In genomic region chr7:43700646-43701501, GRCh38 we compare ENCODE assay signal across 13 cellular contexts. TPM values are rescaled to one million over a fixed set of nuclear protein-coding genes. Genes with fewer than 3 reads are reported as not detected.
A peak's percentile ranks its signal among the peaks of the same experiment; 100 is the strongest.
DNase-seq lines count a peak whose midpoint lies in the region; ATAC-seq and TF ChIP-seq lines count a peak whose summit lies in the region.
"Had no signal": no experiment of that assay in that cellular context is flagged by ENCODE, and none has a peak within 500 bp of the region (broad histone marks: within the 10 kb centered on the region; RNA-seq: fewer than 3 reads in every experiment).

No MANE protein-coding gene starts in this region.

- H3K9me3 ChIP-seq in T-helper 17 cell (ENCODE audit: control insufficient read depth, low read length, poor library complexity, severe bottlenecking), result no peaks in the 10 kb centered on the region
- H3K9me3 ChIP-seq: gastroesophageal sphincter, Peyer's patch had no signal

- intact Hi-C loops in activated CD8-positive, alpha-beta T cell treated with anti-CD3 and anti-CD28 coated beads for 36 hours (cut with micrococcal nuclease), result no loop called here

- H3K27ac Mint-ChIP-seq in activated CD8-positive, alpha-beta T cell treated with anti-CD3 and anti-CD28 coated beads, Interleukin-2, amount 10 ng/mL, durations not matched to agents 7 days and 5 days, result no peak overlapping the region
- no peak overlapping the region for H3K27ac Mint-ChIP-seq in activated CD8-positive, alpha-beta T cell treated with anti-CD3 and anti-CD28 coated beads for 36 hours
- peak overlapping the region; percentile 86 for H3K27ac Mint-ChIP-seq in T-helper 17 cell
- H3K27ac Mint-ChIP-seq in nephron progenitor cell, result peak overlapping the region; percentile 92
- H3K27ac Mint-ChIP-seq in activated naive CD8-positive, alpha-beta T cell treated with anti-CD3 and anti-CD28 coated beads for 36 hours, result no peak overlapping the region
- H3K27ac Mint-ChIP-seq: T-helper 1 cell treated with Interleukin-12 subunit alpha and Interleukin-12 subunit beta and Interleukin-4 antibody, amounts not matched to agents 30 μg/mL and 1 μg/mL, for 36 hours had no signal

- H3K27me3 Mint-ChIP-seq in activated CD8-positive, alpha-beta T cell treated with anti-CD3 and anti-CD28 coated beads, Interleukin-2, amount 10 ng/mL, durations not matched to agents 7 days and 5 days (ENCODE audit: low read depth), result no peaks in the 10 kb centered on the region
- no peaks in the 10 kb centered on the region for H3K27me3 Mint-ChIP-seq in activated CD8-positive, alpha-beta T cell treated with anti-CD3 and anti-CD28 coated beads for 36 hours
- H3K27me3 Mint-ChIP-seq in T-helper 17 cell (no peaks in the 10 kb centered on the region), nephron progenitor cell (ENCODE audit: low read depth, poor library complexity) (no peaks in the 10 kb centered on the region)
- no peaks in the 10 kb centered on the region for H3K27me3 Mint-ChIP-seq in activated naive CD8-positive, alpha-beta T cell treated with anti-CD3 and anti-CD28 coated beads for 36 hours

- peaks cover 13% of the 10 kb centered on the region for H3K9me3 Mint-ChIP-seq in activated CD8-positive, alpha-beta T cell treated with anti-CD3 and anti-CD28 coated beads, Interleukin-2, amount 10 ng/mL, durations not matched to agents 7 days and 5 days (ENCODE audit: insufficient read depth)
- no peaks in the 10 kb centered on the region for H3K9me3 Mint-ChIP-seq in activated CD8-positive, alpha-beta T cell treated with anti-CD3 and anti-CD28 coated beads for 36 hours
- H3K9me3 Mint-ChIP-seq in nephron progenitor cell, result peaks cover 41% of the 10 kb centered on the region
- H3K9me3 Mint-ChIP-seq in activated naive CD8-positive, alpha-beta T cell treated with anti-CD3 and anti-CD28 coated beads for 36 hours, result peaks cover 1% of the 10 kb centered on the region

- POLR2A ChIA-PET in activated CD8-positive, alpha-beta T cell treated with anti-CD3 and anti-CD28 coated beads, Interleukin-2, amount 10 ng/mL, durations not matched to agents 7 days and 5 days (lab: Charles Lee), result interaction anchor here (4.2 to 4.3 kb wide), 2 partner anchors 52 to 118 kb away, joined by 27 to 79 read pairs; partner anchors contain the start of gene STK17A
- POLR2A ChIA-PET in activated CD8-positive, alpha-beta T cell treated with anti-CD3 and anti-CD28 coated beads for 36 hours (lab: Charles Lee), result interaction anchor here (0.6 to 4.1 kb wide), 7 partner anchors 49 to 865 kb away, joined by 3 to 63 read pairs (median 4); partner anchors contain the start of gene STK17A

- no peak for TF ChIP-seq CTCF in activated CD8-positive, alpha-beta T cell treated with anti-CD3 and anti-CD28 coated beads for 36 hours (IDR thresholded peaks at IDR 0.05)
- TF ChIP-seq CTCF in nephron progenitor cell (IDR thresholded peaks at IDR 0.05), result no peak
- no peak for TF ChIP-seq CTCF in omental fat pad (IDR thresholded peaks at IDR 0.05)

- CTCF ChIA-PET in activated CD8-positive, alpha-beta T cell treated with anti-CD3 and anti-CD28 coated beads, Interleukin-2, amount 10 ng/mL, durations not matched to agents 7 days and 5 days (lab: Charles Lee), result interaction anchor here (0.7 to 6.7 kb wide), 41 partner anchors 7 to 261 kb away, joined by 3 to 508 read pairs (median 7); partner anchors contain the start of genes COA1 and STK17A
- CTCF ChIA-PET in activated CD8-positive, alpha-beta T cell treated with anti-CD3 and anti-CD28 coated beads for 36 hours (lab: Charles Lee), result interaction anchor here (0.8 to 6.6 kb wide), 52 partner anchors 9 to 306 kb away, joined by 3 to 452 read pairs (median 7); partner anchors contain the start of genes COA1 and STK17A

- H3K36me3 Mint-ChIP-seq in activated CD8-positive, alpha-beta T cell treated with anti-CD3 and anti-CD28 coated beads, Interleukin-2, amount 10 ng/mL, durations not matched to agents 7 days and 5 days (ENCODE audit: low read depth), result peaks cover 34% of the 10 kb centered on the region
- H3K36me3 Mint-ChIP-seq in activated CD8-positive, alpha-beta T cell treated with anti-CD3 and anti-CD28 coated beads for 36 hours (ENCODE audit: low read depth), result peaks cover 25% of the 10 kb centered on the region
- H3K36me3 Mint-ChIP-seq in T-helper 17 cell (ENCODE audit: low read depth) (peaks cover 2% of the 10 kb centered on the region), nephron progenitor cell (ENCODE audit: low read depth) (peaks cover 42% of the 10 kb centered on the region)
- H3K36me3 Mint-ChIP-seq in activated naive CD8-positive, alpha-beta T cell treated with anti-CD3 and anti-CD28 coated beads for 36 hours, result peaks cover 26% of the 10 kb centered on the region

- DNase-seq in activated CD8-positive, alpha-beta T cell treated with anti-CD3 and anti-CD28 coated beads, Interleukin-2, amount 10 ng/mL, durations not matched to agents 7 days and 5 days, result no peak
- no peak for DNase-seq in activated CD8-positive, alpha-beta T cell treated with anti-CD3 and anti-CD28 coated beads for 36 hours
- no peak for DNase-seq in T-helper 17 cell
- no peak for DNase-seq in nephron progenitor cell
- DNase-seq in activated naive CD8-positive, alpha-beta T cell treated with anti-CD3 and anti-CD28 coated beads for 36 hours, result no peak
- DNase-seq in NCI-H1436 treated with DMSO at 0.1 percent for 48 hours (lab: John Stamatoyannopoulos, UW), result no peak
- DNase-seq in omental fat pad (ENCODE audit: low spot score), result no peak
- DNase-seq: activated CD4-positive, alpha-beta T cell treated with anti-CD3 and anti-CD28 coated beads, Interleukin-2, amount 50 U/mL, for 1 hour; activated gamma-delta T cell treated with Interleukin-2 at 50 U/mL for 16 hours; Peyer's patch had no signal

- peaks cover 78% of the 10 kb centered on the region for H3K4me1 Mint-ChIP-seq in activated CD8-positive, alpha-beta T cell treated with anti-CD3 and anti-CD28 coated beads, Interleukin-2, amount 10 ng/mL, durations not matched to agents 7 days and 5 days (ENCODE audit: low read depth)
- peaks cover 68% of the 10 kb centered on the region for H3K4me1 Mint-ChIP-seq in activated CD8-positive, alpha-beta T cell treated with anti-CD3 and anti-CD28 coated beads for 36 hours (ENCODE audit: low read depth)
- H3K4me1 Mint-ChIP-seq in T-helper 17 cell (peaks cover 18% of the 10 kb centered on the region), nephron progenitor cell (no peaks in the 10 kb centered on the region)
- H3K4me1 Mint-ChIP-seq in activated naive CD8-positive, alpha-beta T cell treated with anti-CD3 and anti-CD28 coated beads for 36 hours, result peaks cover 61% of the 10 kb centered on the region

- H3K4me3 Mint-ChIP-seq in activated CD8-positive, alpha-beta T cell treated with anti-CD3 and anti-CD28 coated beads, Interleukin-2, amount 10 ng/mL, durations not matched to agents 7 days and 5 days, result no peak overlapping the region
- no peak overlapping the region for H3K4me3 Mint-ChIP-seq in activated CD8-positive, alpha-beta T cell treated with anti-CD3 and anti-CD28 coated beads for 36 hours
- H3K4me3 Mint-ChIP-seq in T-helper 17 cell, result no peak overlapping the region
- H3K4me3 Mint-ChIP-seq in nephron progenitor cell, result no peak overlapping the region
- no peak overlapping the region for H3K4me3 Mint-ChIP-seq in activated naive CD8-positive, alpha-beta T cell treated with anti-CD3 and anti-CD28 coated beads for 36 hours
- H3K4me3 Mint-ChIP-seq: T-helper 1 cell treated with Interleukin-12 subunit alpha and Interleukin-12 subunit beta and Interleukin-4 antibody, amounts not matched to agents 30 μg/mL and 1 μg/mL, for 36 hours had no signal

- peak; percentile 36 for ATAC-seq in activated CD8-positive, alpha-beta T cell treated with anti-CD3 and anti-CD28 coated beads, Interleukin-2, amount 10 ng/mL, durations not matched to agents 7 days and 5 days
- ATAC-seq in activated CD8-positive, alpha-beta T cell treated with anti-CD3 and anti-CD28 coated beads for 36 hours, result no peak
- ATAC-seq in HG02870 (IDR thresholded peaks at IDR 0.05; ENCODE audit: unreplicated experiment) (peak; percentile 32), T-helper 17 cell (peak; percentile 66), omental fat pad (ENCODE audit: low FRiP score) (no peak)

RNA-seq across cellular contexts. Expression of gene COA1, which starts 28.4 kb away (rescaled TPM):
- total RNA-seq in activated CD8-positive, alpha-beta T cell treated with anti-CD3 and anti-CD28 coated beads, Interleukin-2, amount 10 ng/mL, durations not matched to agents 7 days and 5 days, result 10 to 100 TPM; 52.0 to 52.7 TPM
- 10 to 100 TPM; 78.8 to 85.6 TPM for total RNA-seq in activated CD8-positive, alpha-beta T cell treated with anti-CD3 and anti-CD28 coated beads for 36 hours
- total RNA-seq in T-helper 17 cell, result 10 to 100 TPM; 51.1 to 55.0 TPM
- 10 to 100 TPM; 82.1 to 84.1 TPM for total RNA-seq in activated naive CD8-positive, alpha-beta T cell treated with anti-CD3 and anti-CD28 coated beads for 36 hours
- 10 to 100 TPM; 34.5 to 57.4 (median 44.3) TPM for total RNA-seq in omental fat pad

RNA-seq across cellular contexts. Expression of gene BLVRA, which starts 57.6 kb away (rescaled TPM):
- total RNA-seq in activated CD8-positive, alpha-beta T cell treated with anti-CD3 and anti-CD28 coated beads, Interleukin-2, amount 10 ng/mL, durations not matched to agents 7 days and 5 days, result 10 to 100 TPM; 25.7 to 29.2 TPM
- 10 to 100 TPM; 30.9 to 34.2 TPM for total RNA-seq in activated CD8-positive, alpha-beta T cell treated with anti-CD3 and anti-CD28 coated beads for 36 hours
- total RNA-seq in T-helper 17 cell, result 10 to 100 TPM; 26.2 to 29.7 TPM
- total RNA-seq in activated naive CD8-positive, alpha-beta T cell treated with anti-CD3 and anti-CD28 coated beads for 36 hours, result 10 to 100 TPM; 36.1 to 36.3 TPM
- 10 to 100 TPM; 36.3 to 75.3 (median 58.8) TPM for total RNA-seq in omental fat pad

Comparison
In these comparisons a context has a peak if more than half of its experiments do, and no peak if none do; other contexts are left out.
1. ATAC-seq: peak in activated CD8-positive, alpha-beta T cell treated with anti-CD3 and anti-CD28 coated beads, Interleukin-2, amount 10 ng/mL, durations not matched to agents 7 days and 5 days (single experiment), HG02870 (single experiment) and T-helper 17 cell (single experiment); none in activated CD8-positive, alpha-beta T cell treated with anti-CD3 and anti-CD28 coated beads for 36 hours (single experiment) and omental fat pad (single experiment).
2. H3K27ac Mint-ChIP-seq: peak in T-helper 17 cell (single experiment) and nephron progenitor cell (single experiment); none in activated CD8-positive, alpha-beta T cell treated with anti-CD3 and anti-CD28 coated beads, Interleukin-2, amount 10 ng/mL, durations not matched to agents 7 days and 5 days (single experiment), activated CD8-positive, alpha-beta T cell treated with anti-CD3 and anti-CD28 coated beads for 36 hours (single experiment) and activated naive CD8-positive, alpha-beta T cell treated with anti-CD3 and anti-CD28 coated beads for 36 hours (single experiment).